In genomic region chr22:38086001-38086845, GRCh38 we compare ENCODE assay signal across 27 cellular contexts. TPM values are rescaled to one million over a fixed set of nuclear protein-coding genes. Genes with fewer than 3 reads are reported as not detected.
"Had no signal": no experiment of that assay in that cellular context is flagged by ENCODE, and none has a peak within 500 bp of the region (broad histone marks: within the 10 kb centered on the region; RNA-seq: fewer than 3 reads in every experiment).

No MANE protein-coding gene starts in this region.

- H3K9me3 Mint-ChIP-seq: activated naive CD4-positive, alpha-beta T cell treated with anti-CD3 and anti-CD28 coated beads, Interleukin-2, amount 10 ng/mL, durations not matched to agents 7 days and 5 days; activated naive CD8-positive, alpha-beta T cell treated with anti-CD3 and anti-CD28 coated beads, Interleukin-2, amount 50 U/mL, for 24 hours; stimulated activated effector memory CD8-positive, alpha-beta T cell treated with anti-CD3 and anti-CD28 coated beads, Interleukin-12 subunit alpha, Interleukin-12 subunit beta, amount 100 ng/mL, for 72 hours; type B pancreatic cell had no signal

- H3K4me3 Mint-ChIP-seq: activated naive CD4-positive, alpha-beta T cell treated with anti-CD3 and anti-CD28 coated beads, Interleukin-2, amount 10 ng/mL, durations not matched to agents 7 days and 5 days; activated naive CD8-positive, alpha-beta T cell treated with anti-CD3 and anti-CD28 coated beads, Interleukin-2, amount 50 U/mL, for 24 hours; stimulated activated effector memory CD8-positive, alpha-beta T cell treated with anti-CD3 and anti-CD28 coated beads, Interleukin-12 subunit alpha, Interleukin-12 subunit beta, amount 100 ng/mL, for 72 hours; T-helper 17 cell; type B pancreatic cell had no signal

- DNase-seq: activated CD4-positive, alpha-beta T cell treated with anti-CD3 and anti-CD28 coated beads for 1 hour; activated CD8-positive, alpha-beta memory T cell treated with anti-CD3 and anti-CD28 coated beads for 24 hours; activated CD8-positive, alpha-beta memory T cell treated with anti-CD3 and anti-CD28 coated beads, Interleukin-2, amount 50 U/mL, for 48 hours; activated effector memory CD4-positive, alpha-beta T cell treated with Interleukin-2 at 50 U/mL for 16 hours; activated naive CD4-positive, alpha-beta T cell treated with anti-CD3 and anti-CD28 coated beads, Interleukin-2, amount 10 ng/mL, durations not matched to agents 7 days and 5 days; activated naive CD8-positive, alpha-beta T cell treated with anti-CD3 and anti-CD28 coated beads, Interleukin-2, amount 50 U/mL, for 24 hours; activated T-cell treated with anti-CD3 and anti-CD28 coated beads, Interleukin-2, amount 50 U/mL, for 48 hours; cortex of kidney; effector CD4-positive, alpha-beta T cell; heart right ventricle; left colon; midbrain; stimulated activated CD4-positive, alpha-beta T cell treated with anti-CD3 and anti-CD28 coated beads, Interleukin-4, amount 100 ng/mL, for 24 hours; T-helper 17 cell; testis had no signal

- ATAC-seq: activated naive CD8-positive, alpha-beta T cell treated with anti-CD3 and anti-CD28 coated beads, Interleukin-2, amount 50 U/mL, for 24 hours; gastroesophageal sphincter; heart right ventricle; left colon; sciatic nerve; stimulated activated effector memory CD8-positive, alpha-beta T cell treated with anti-CD3 and anti-CD28 coated beads, Interleukin-12 subunit alpha, Interleukin-12 subunit beta, amount 100 ng/mL, for 72 hours; T-helper 17 cell had no signal

- H3K27ac ChIP-seq: breast epithelium, esophagus muscularis mucosa, gastroesophageal sphincter, heart right ventricle, prostate gland, testis, VCaP had no signal

- H3K4me2 ChIP-seq: smooth muscle cell had no signal

- H3K9me3 ChIP-seq: breast epithelium, esophagus muscularis mucosa, gastroesophageal sphincter, heart right ventricle, prostate gland, testis had no signal

- H3K36me3 Mint-ChIP-seq: activated naive CD4-positive, alpha-beta T cell treated with anti-CD3 and anti-CD28 coated beads, Interleukin-2, amount 10 ng/mL, durations not matched to agents 7 days and 5 days; stimulated activated effector memory CD8-positive, alpha-beta T cell treated with anti-CD3 and anti-CD28 coated beads, Interleukin-12 subunit alpha, Interleukin-12 subunit beta, amount 100 ng/mL, for 72 hours; type B pancreatic cell had no signal

- H3K36me3 ChIP-seq: breast epithelium, heart right ventricle, prostate gland had no signal

- H3K4me1 Mint-ChIP-seq: activated naive CD4-positive, alpha-beta T cell treated with anti-CD3 and anti-CD28 coated beads, Interleukin-2, amount 10 ng/mL, durations not matched to agents 7 days and 5 days; activated naive CD8-positive, alpha-beta T cell treated with anti-CD3 and anti-CD28 coated beads, Interleukin-2, amount 50 U/mL, for 24 hours had no signal

- H3K4me3 ChIP-seq: breast epithelium, esophagus muscularis mucosa, gastroesophageal sphincter, heart right ventricle, lung, prostate gland, smooth muscle cell, testis had no signal

- H3K27me3 Mint-ChIP-seq: type B pancreatic cell had no signal

- H3K27me3 ChIP-seq: testis had no signal

- H3K27ac Mint-ChIP-seq: activated naive CD4-positive, alpha-beta T cell treated with anti-CD3 and anti-CD28 coated beads, Interleukin-2, amount 10 ng/mL, durations not matched to agents 7 days and 5 days; activated naive CD8-positive, alpha-beta T cell treated with anti-CD3 and anti-CD28 coated beads, Interleukin-2, amount 50 U/mL, for 24 hours; stimulated activated effector memory CD8-positive, alpha-beta T cell treated with anti-CD3 and anti-CD28 coated beads, Interleukin-12 subunit alpha, Interleukin-12 subunit beta, amount 100 ng/mL, for 72 hours; T-helper 17 cell; type B pancreatic cell had no signal

RNA-seq across cellular contexts. Expression of gene SLC16A8, which starts 2.2 kb away (rescaled TPM):
- total RNA-seq: astrocyte, gastroesophageal sphincter, left colon, osteocyte, smooth muscle cell, T-helper 17 cell had no signal
